17 cellular contexts compared by ENCODE assay signal in the genomic region with DNA sequence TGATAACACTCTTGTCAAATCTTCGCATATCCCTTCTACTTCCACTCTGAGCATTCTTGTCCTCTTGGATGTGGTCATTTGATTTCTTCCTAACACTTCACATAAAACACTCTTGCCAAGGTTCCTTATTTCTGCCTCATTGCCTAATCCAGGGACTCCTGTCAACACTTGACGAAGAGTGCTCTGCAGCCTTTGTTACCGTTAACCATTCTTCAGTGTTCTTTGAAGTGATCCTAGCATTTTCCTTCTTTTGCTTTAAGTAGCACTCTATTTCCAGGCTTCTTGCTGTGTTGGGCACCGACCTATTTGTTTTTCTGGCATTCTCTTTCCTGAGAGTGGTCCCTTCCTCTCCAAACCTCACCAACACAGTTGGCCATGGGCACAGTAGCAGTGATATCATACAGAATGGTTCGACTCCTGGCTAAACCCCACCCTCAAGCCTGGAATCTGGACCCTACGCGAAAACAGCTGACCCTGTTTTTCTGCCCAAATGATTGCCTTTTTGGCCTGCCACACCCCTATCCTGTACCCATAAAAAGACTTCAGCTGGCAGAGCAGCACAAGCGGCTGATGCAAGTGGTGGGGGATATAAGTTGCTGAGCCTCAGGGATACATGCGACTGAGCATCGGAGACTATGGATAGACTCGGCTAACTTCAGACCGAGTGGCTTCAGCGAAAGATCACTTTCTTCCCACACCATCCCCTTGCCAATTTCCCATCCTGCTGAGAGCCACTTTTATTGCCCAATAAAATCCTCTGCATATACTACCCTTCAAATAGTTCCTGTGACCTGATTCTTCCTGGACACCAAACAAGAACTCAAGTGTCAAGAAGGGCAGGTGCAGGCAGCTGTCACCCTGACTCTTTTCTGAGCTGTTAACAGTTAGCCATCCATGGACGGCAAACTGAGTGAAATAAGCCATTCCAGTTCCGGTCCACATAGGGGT.
A peak's percentile ranks its signal among the peaks of the same experiment; 100 is the strongest.
DNase-seq lines count a peak whose midpoint lies in the region; ATAC-seq and TF ChIP-seq lines count a peak whose summit lies in the region.
"Had no signal": no experiment of that assay in that cellular context is flagged by ENCODE, and none has a peak within 500 bp of the region (broad histone marks: within the 10 kb centered on the region; RNA-seq: fewer than 3 reads in every experiment).

No MANE protein-coding gene starts in this region.

- H3K4me3 ChIP-seq in lung: no peak overlapping the region
- H3K4me3 ChIP-seq in gastrocnemius medialis: no peak overlapping the region

- TF ChIP-seq POLR2A in gastrocnemius medialis (IDR thresholded peaks at IDR 0.05): no peak

- WGBS in lung, 2 donors: 56 to 63% methylated on average over 15 of the region's 15 CpGs

- TF ChIP-seq CTCF in lung (IDR thresholded peaks at IDR 0.05; ENCODE audit: control extremely low read depth, extremely low read depth) (no peak), gastrocnemius medialis (IDR thresholded peaks at IDR 0.05 in 4 of 5, conservative IDR thresholded peaks at IDR 0.05 in 1 of 5) (no peak)

- H3K9me3 ChIP-seq in lung (ENCODE audit: control insufficient read depth in 2 of 2, insufficient read depth in 1 of 2, low read length in 1 of 2) (peaks cover 0 to 6% of the 10 kb centered on the region in 2 donors), gastrocnemius medialis (no peaks in the 10 kb centered on the region)
- H3K9me3 ChIP-seq: Caco-2 had no signal

- H3K4me1 ChIP-seq in lung (ENCODE audit: control insufficient read depth in 2 of 2, insufficient read depth in 2 of 2, low read length in 2 of 2) (no peaks in the 10 kb centered on the region), gastrocnemius medialis (no peaks in the 10 kb centered on the region)

- DNase-seq in DMS79 (lab: John Stamatoyannopoulos, UW) (peak; percentile 63), NCI-H510A treated with DMSO at 0.1 percent for 48 hours (lab: John Stamatoyannopoulos, UW) (peak; percentile 69), lung (ENCODE audit: low spot score) (peak; percentile 52), gastrocnemius medialis (no peak), activated gamma-delta T cell treated with Interleukin-2 at 50 U/mL for 16 hours (no peak), left ventricle myocardium superior (no peak)
- no peak for DNase-seq in activated effector memory CD4-positive, alpha-beta T cell treated with Interleukin-2 at 50 U/mL for 16 hours
- DNase-seq: Caco-2; CD4-positive, alpha-beta T cell; DMS153; KG1; NCI-H1436; NCI-H1930; NCI-H2171; NCI-H69 had no signal

- H3K27ac ChIP-seq in lung (ENCODE audit: low read depth in 1 of 2, low read length in 1 of 2) (peak overlapping the region in 1 of 2 donors; percentile 39), gastrocnemius medialis (no peak overlapping the region)

- ATAC-seq in lung (ENCODE audit: insufficient read depth, low FRiP score) (peak; percentile 58), gastrocnemius medialis (peak; percentile 16 to 58), HG02885 (IDR thresholded peaks at IDR 0.05; ENCODE audit: poor library complexity, unreplicated experiment) (no peak), left ventricle myocardium superior (no peak)
- ATAC-seq: Panc1 had no signal

- H3K36me3 ChIP-seq in lung (ENCODE audit: control insufficient read depth in 2 of 2, insufficient read depth in 2 of 2, low read length in 2 of 2) (no peaks in the 10 kb centered on the region), gastrocnemius medialis (no peaks in the 10 kb centered on the region)

- in situ Hi-C loops in gastrocnemius medialis (cut with MboI; ENCODE audit: low sequenced_read_pairs in 4 of 4): no loop called here

- intact Hi-C loops in gastrocnemius medialis (cut with DNase I; ENCODE audit: low total_unique reads): no loop called here
- intact Hi-C loops in left ventricle myocardium superior (cut with micrococcal nuclease): no loop called here

- H3K27me3 ChIP-seq in lung (ENCODE audit: control insufficient read depth, insufficient read depth) (no peaks in the 10 kb centered on the region), gastrocnemius medialis (no peaks in the 10 kb centered on the region)

Comparison
In these comparisons a context has a peak if more than half of its experiments do, and no peak if none do; other contexts are left out.
1. DNase-seq: peak in DMS79 (single experiment), NCI-H510A treated with DMSO at 0.1 percent for 48 hours (single experiment) and lung (single experiment); none in gastrocnemius medialis (0 of 2), activated gamma-delta T cell treated with Interleukin-2 at 50 U/mL for 16 hours (single experiment), activated effector memory CD4-positive, alpha-beta T cell treated with Interleukin-2 at 50 U/mL for 16 hours (single experiment) and left ventricle myocardium superior (single experiment).
2. ATAC-seq: peak in lung (single experiment) and gastrocnemius medialis (2 of 2); none in HG02885 (single experiment) and left ventricle myocardium superior (single experiment).